12 cellular contexts compared by ENCODE assay signal in the genomic region with DNA sequence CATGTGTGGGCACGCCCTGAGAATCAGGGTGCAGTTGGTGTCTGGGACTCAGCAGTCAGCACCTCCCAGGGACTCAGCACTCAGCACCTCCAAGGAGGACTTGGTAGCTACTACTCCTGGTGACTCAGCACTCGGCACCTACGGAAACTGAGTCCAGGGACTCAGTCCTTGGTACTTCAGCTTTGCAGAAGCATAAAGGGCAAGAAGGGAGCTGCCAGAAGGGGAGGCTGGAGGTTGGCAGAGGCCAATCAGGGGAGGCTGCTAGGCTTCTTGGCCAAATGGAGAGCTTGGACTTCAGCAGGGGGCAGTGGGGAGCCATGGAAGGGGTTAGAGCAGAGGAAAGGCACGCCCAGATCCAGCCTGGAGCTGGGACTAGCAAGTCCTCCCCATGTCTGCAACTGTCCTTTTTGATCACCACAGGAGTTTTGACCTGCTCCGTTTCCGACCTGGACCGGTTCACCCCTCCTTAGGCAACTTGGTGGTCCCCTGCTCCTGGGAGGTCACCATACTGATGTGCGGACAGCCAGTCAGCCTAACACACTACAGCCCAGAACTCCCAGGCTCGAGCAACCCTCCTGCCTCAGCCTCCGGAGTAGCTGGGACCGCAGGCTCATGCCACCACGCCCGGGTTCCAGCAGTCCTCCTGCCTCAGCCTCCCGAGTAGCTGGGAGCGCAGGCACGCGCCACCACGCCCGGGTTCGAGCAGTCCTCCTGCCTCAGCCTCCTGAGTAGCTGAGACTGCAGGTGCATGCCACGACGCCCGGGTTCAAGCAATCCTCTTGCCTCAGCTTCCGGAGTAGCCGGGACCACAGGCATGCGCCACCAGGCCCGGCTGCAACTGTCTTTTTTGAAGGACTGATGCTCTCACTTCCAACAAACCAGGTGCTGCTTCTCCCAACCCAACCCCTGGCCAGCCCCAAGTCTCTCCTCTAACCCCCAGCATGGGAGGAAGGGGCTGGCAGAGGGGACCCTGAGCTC. TPM values are rescaled to one million over a fixed set of nuclear protein-coding genes. Genes with fewer than 3 reads are reported as not detected.
DNase-seq lines count a peak whose midpoint lies in the region; ATAC-seq and TF ChIP-seq lines count a peak whose summit lies in the region.
"Had no signal": no experiment of that assay in that cellular context is flagged by ENCODE, and none has a peak within 500 bp of the region (broad histone marks: within the 10 kb centered on the region; RNA-seq: fewer than 3 reads in every experiment).

No MANE protein-coding gene starts in this region.

- no peak overlapping the region for H4K91ac ChIP-seq in H9 (ENCODE audit: insufficient read length, low read depth, low read length)

- H3T11ph ChIP-seq in H9 (ENCODE audit: low read length) = no peak overlapping the region

- H3K4ac ChIP-seq in H9 (ENCODE audit: low read depth, low read length) = no peak overlapping the region

- H3K4me1 ChIP-seq in H9 (ENCODE audit: insufficient read depth, low read length) (no peaks in the 10 kb centered on the region), right lobe of liver (peaks cover 0 to under 1% (median 0%) of the 10 kb centered on the region in 4 donors)

- peaks cover 16% of the 10 kb centered on the region for H3K4me1 Mint-ChIP-seq in CD4-positive, alpha-beta T cell (ENCODE audit: low read depth)
- peaks cover 5 to 11% of the 10 kb centered on the region in 2 experiments for H3K4me1 Mint-ChIP-seq in H9
- peaks cover 18% of the 10 kb centered on the region for H3K4me1 Mint-ChIP-seq in activated naive CD8-positive, alpha-beta T cell treated with anti-CD3 and anti-CD28 coated beads for 36 hours

- no peak overlapping the region for H2BK15ac ChIP-seq in H9 (ENCODE audit: low read depth, low read length)

- TF ChIP-seq POLR2A in right lobe of liver (IDR thresholded peaks at IDR 0.05) = no peak

- H2AK5ac ChIP-seq in H9 (ENCODE audit: insufficient read length, low read length) = no peak overlapping the region

- H3K14ac ChIP-seq in H9 (ENCODE audit: insufficient read depth, low read length) = no peak overlapping the region; the same call in 1 of the 2 replicates

- H3K79me1 ChIP-seq in H9 (ENCODE audit: insufficient read depth, low read depth, low read length, poor library complexity, severe bottlenecking) = no peaks in the 10 kb centered on the region

- WGBS in H9 (ENCODE audit: extremely low coverage, insufficient read length, low lambda C conversion rate) = no CpG with 5 or more reads among the region's 27 CpGs
- WGBS in right lobe of liver (ENCODE audit: insufficient coverage, low coverage, low lambda C conversion rate, missing lambda C conversion rate) = 88% methylated on average over 2 of the region's 27 CpGs

- peaks cover 7% of the 10 kb centered on the region for H3K23me2 ChIP-seq in H9 (ENCODE audit: insufficient read length, low read depth, low read length, poor library complexity, severe bottlenecking)

- no peak overlapping the region for H3K23ac ChIP-seq in H9 (ENCODE audit: insufficient read length, low read depth, low read length)

- no peak overlapping the region for H3K18ac ChIP-seq in H9 (ENCODE audit: insufficient read length, low read depth, low read length)

- no peak overlapping the region for H3K56ac ChIP-seq in H9 (ENCODE audit: insufficient read length, low read depth, low read length)

- no peaks in the 10 kb centered on the region for H3K9me3 ChIP-seq in CD4-positive, alpha-beta T cell (ENCODE audit: control insufficient read depth, low read length)
- H3K9me3 ChIP-seq in H9 (ENCODE audit: control insufficient read depth, low read depth, low read length) (peaks cover 7% of the 10 kb centered on the region), right lobe of liver (no peaks in the 10 kb centered on the region)
- H3K9me3 ChIP-seq: esophagus squamous epithelium had no signal

- in situ Hi-C loops in G401 (cut with HindIII; ENCODE audit: low sequenced_read_pairs) = no loop called here

- H3K4me3 Mint-ChIP-seq in CD4-positive, alpha-beta T cell = peak overlapping the region; percentile 77
- H3K4me3 Mint-ChIP-seq in H9 = no peak overlapping the region
- peak overlapping the region; percentile 74 for H3K4me3 Mint-ChIP-seq in activated naive CD8-positive, alpha-beta T cell treated with anti-CD3 and anti-CD28 coated beads for 36 hours

- no peaks in the 10 kb centered on the region for H4K20me1 ChIP-seq in H9 (ENCODE audit: control insufficient read depth, insufficient read depth, insufficient read length)

- H2BK12ac ChIP-seq in H9 (ENCODE audit: insufficient read length, low read depth, low read length) = no peak overlapping the region

- no peak overlapping the region for H4K8ac ChIP-seq in H9 (replicated peaks; ENCODE audit: insufficient read length, low read depth, low read length)

- H2BK5ac ChIP-seq in H9 (ENCODE audit: insufficient read length, low read length) = no peak overlapping the region

- H3K9ac ChIP-seq in H9 (ENCODE audit: extremely low read depth, insufficient read length, low read length) = no peak overlapping the region

- DNase-seq in CD4-positive, alpha-beta T cell = no peak
- DNase-seq in H9 (no peak), right lobe of liver (peak in 1 of 3 donors; percentile 44), AG08395 (ENCODE audit: low spot score) (no peak), G401 (ENCODE audit: low spot score) (no peak), NCI-H128 (lab: John Stamatoyannopoulos, UW; ENCODE audit: unreplicated experiment) (no peak)
- no peak for DNase-seq in activated naive CD8-positive, alpha-beta T cell treated with anti-CD3 and anti-CD28 coated beads for 36 hours
- DNase-seq: activated CD8-positive, alpha-beta memory T cell treated with anti-CD3 and anti-CD28 coated beads, Interleukin-2, amount 50 U/mL, for 4 hours; esophagus squamous epithelium; NCI-H524 treated with DMSO at 0.1 percent for 48 hours had no signal

- TF ChIP-seq CTCF in CD4-positive, alpha-beta T cell (IDR thresholded peaks at IDR 0.05) = no peak
- TF ChIP-seq CTCF in H9 (conservative IDR thresholded peaks at IDR 0.05) (peak; percentile 36; the same call in 2 of the 3 replicates), right lobe of liver (IDR thresholded peaks at IDR 0.05) (no peak)

- no peak overlapping the region for H4K5ac ChIP-seq in H9 (ENCODE audit: insufficient read length, low read depth, low read length)

- H2BK120ac ChIP-seq in H9 (ENCODE audit: low read depth, low read length, poor library complexity, severe bottlenecking) = no peak overlapping the region

- no peaks in the 10 kb centered on the region for H3K27me3 ChIP-seq in CD4-positive, alpha-beta T cell (ENCODE audit: control insufficient read depth, insufficient read depth, low read length)
- H3K27me3 ChIP-seq in H9 (ENCODE audit: insufficient read depth, low read length) (no peaks in the 10 kb centered on the region), right lobe of liver (no peaks in the 10 kb centered on the region)

- H3K36me3 ChIP-seq in right lobe of liver = no peaks in the 10 kb centered on the region
- H3K36me3 ChIP-seq: esophagus squamous epithelium had no signal

- H3K36me3 Mint-ChIP-seq in CD4-positive, alpha-beta T cell (ENCODE audit: low read depth) = no peaks in the 10 kb centered on the region
- peaks cover 3 to 12% (median 3%) of the 10 kb centered on the region in 3 experiments for H3K36me3 Mint-ChIP-seq in H9 (ENCODE audit: insufficient read depth in 1 of 3, low read depth in 3 of 3)
- no peaks in the 10 kb centered on the region for H3K36me3 Mint-ChIP-seq in activated naive CD8-positive, alpha-beta T cell treated with anti-CD3 and anti-CD28 coated beads for 36 hours

- H3K27ac Mint-ChIP-seq in CD4-positive, alpha-beta T cell = no peak overlapping the region
- H3K27ac Mint-ChIP-seq in H9 = peak overlapping the region in 2 of 3 experiments; percentile 20 to 39; a peak in 3 of 7 replicates
- H3K27ac Mint-ChIP-seq in activated naive CD8-positive, alpha-beta T cell treated with anti-CD3 and anti-CD28 coated beads for 36 hours = no peak overlapping the region

- H3K27ac ChIP-seq in CD4-positive, alpha-beta T cell (ENCODE audit: low read depth, low read length) = no peak overlapping the region
- H3K27ac ChIP-seq in H9 (ENCODE audit: insufficient read length, low read depth, low read length) (no peak overlapping the region), right lobe of liver (no peak overlapping the region)

- H3K9me3 Mint-ChIP-seq in CD4-positive, alpha-beta T cell = no peaks in the 10 kb centered on the region
- peaks cover 9 to 12% of the 10 kb centered on the region in 2 experiments for H3K9me3 Mint-ChIP-seq in H9
- H3K9me3 Mint-ChIP-seq in activated naive CD8-positive, alpha-beta T cell treated with anti-CD3 and anti-CD28 coated beads for 36 hours = no peaks in the 10 kb centered on the region

- H2BK20ac ChIP-seq in H9 (ENCODE audit: low read depth, low read length, poor library complexity, severe bottlenecking) = no peak overlapping the region

- no peak for ATAC-seq in CD4-positive, alpha-beta T cell (ENCODE audit: poor library complexity)
- ATAC-seq in right lobe of liver (peak; percentile 13 to 42 (median 33)), HG03135 (IDR thresholded peaks at IDR 0.05; ENCODE audit: unreplicated experiment) (no peak)

- CTCF ChIA-PET in CD4-positive, alpha-beta T cell (lab: Charles Lee) = interaction anchor here (0.7 to 2.0 kb wide), 4 partner anchors 9 to 190 kb away, joined by 3 to 9 read pairs (median 6); a partner anchor contains a TSS

- no peak overlapping the region for H3K4me3 ChIP-seq in right lobe of liver

- intact Hi-C loops in CD4-positive, alpha-beta T cell (cut with DNase I, micrococcal nuclease) = loop anchor here in 1 of 2 experiments (2.0 kb wide), 1 partner anchor 24 kb away; no protein-coding TSS in a partner anchor
- intact Hi-C loops in right lobe of liver (cut with DNase I) = loop anchor here in 1 of 2 donors (5.0 kb wide), 1 partner anchor 33 kb away; no protein-coding TSS in a partner anchor

- H3K79me2 ChIP-seq in H9 (ENCODE audit: insufficient read depth, low read length) = no peaks in the 10 kb centered on the region

- no peaks in the 10 kb centered on the region for H3K27me3 Mint-ChIP-seq in CD4-positive, alpha-beta T cell
- peaks cover 9% of the 10 kb centered on the region for H3K27me3 Mint-ChIP-seq in H9 (ENCODE audit: low read depth)
- no peaks in the 10 kb centered on the region for H3K27me3 Mint-ChIP-seq in activated naive CD8-positive, alpha-beta T cell treated with anti-CD3 and anti-CD28 coated beads for 36 hours

- H3K4me2 ChIP-seq in H9 (ENCODE audit: insufficient read depth, insufficient read length, low read length) = no peak overlapping the region

- POLR2A ChIA-PET in CD4-positive, alpha-beta T cell (lab: Charles Lee) = interaction anchor here (0.7 to 2.6 kb wide), 6 partner anchors 10 to 233 kb away, joined by 3 to 13 read pairs (median 5); a partner anchor contains a TSS

- no peak overlapping the region for H2AFZ ChIP-seq in H9 (ENCODE audit: low read length)

RNA-seq across cellular contexts. Expression of a gene that starts 1.5 kb away (rescaled TPM):
- 100 to 1,000 TPM; 109 to 114 TPM for total RNA-seq in CD4-positive, alpha-beta T cell
- 12.3 and 13.1 TPM in 2 replicates for total RNA-seq in H9 (2021)
- total RNA-seq in activated naive CD8-positive, alpha-beta T cell treated with anti-CD3 and anti-CD28 coated beads for 36 hours = 10 to 100 TPM; 22.2 to 22.9 TPM
- 1 to 10 TPM in 1 of 6 experiments, under 1 TPM in 4, not detected in 1; 0.09 to 1.0 (median 0.28) TPM for total RNA-seq in right lobe of liver
- total RNA-seq in G401 (2014; rRNA removed; shearing (Covaris generic)) = 0.31 and 0.98 TPM in 2 replicates
- total RNA-seq: osteocyte had no signal

RNA-seq across cellular contexts. Expression of a gene that starts 9.7 kb away (rescaled TPM):
- 10 to 100 TPM; 15.2 to 18.4 TPM for total RNA-seq in CD4-positive, alpha-beta T cell
- total RNA-seq in H9 (2021) = 53.4 and 55.3 TPM in 2 replicates
- total RNA-seq in activated naive CD8-positive, alpha-beta T cell treated with anti-CD3 and anti-CD28 coated beads for 36 hours = 10 to 100 TPM; 17.3 to 18.2 TPM
- 10 to 100 TPM in 4 of 6 experiments, 1 to 10 TPM in 2; 8.4 to 21.9 (median 11.4) TPM for total RNA-seq in right lobe of liver
- 78.1 and 84.1 TPM in 2 replicates for total RNA-seq in G401 (2014; rRNA removed; shearing (Covaris generic))

RNA-seq across cellular contexts. Expression of a gene that starts 25.6 kb away (rescaled TPM):
- total RNA-seq in CD4-positive, alpha-beta T cell = 100 to 1,000 TPM; 358 to 392 TPM
- total RNA-seq in H9 (2021) (85.7 and 89.7 TPM in 2 replicates), right lobe of liver (100 to 1,000 TPM in 2 of 6 experiments, 10 to 100 TPM in 4; 48.2 to 133 (median 66.3) TPM)
- 10 to 100 TPM; 26.4 to 27.2 TPM for total RNA-seq in activated naive CD8-positive, alpha-beta T cell treated with anti-CD3 and anti-CD28 coated beads for 36 hours
- total RNA-seq in G401 (2014; rRNA removed; shearing (Covaris generic)) = 20.6 and 31.9 TPM in 2 replicates

RNA-seq across cellular contexts. Expression of a gene that starts 46.3 kb away (rescaled TPM):
- total RNA-seq in CD4-positive, alpha-beta T cell = under 1 TPM in 1 of 2 experiments, not detected in 1; 0.60 TPM
- 41.7 and 43.8 TPM in 2 replicates for total RNA-seq in H9 (2021)
- total RNA-seq in activated naive CD8-positive, alpha-beta T cell treated with anti-CD3 and anti-CD28 coated beads for 36 hours = not detected
- total RNA-seq in right lobe of liver = 1 to 10 TPM in 1 of 6 experiments, under 1 TPM in 2, not detected in 3; 0.43 to 1.5 (median 0.47) TPM
- 1.1 and 7.9 TPM in 2 replicates for total RNA-seq in G401 (2014; rRNA removed; shearing (Covaris generic))

Comparison
In these comparisons a context has a peak if more than half of its experiments do, and no peak if none do; other contexts are left out.
1. ATAC-seq: peak in right lobe of liver (4 of 4); none in CD4-positive, alpha-beta T cell (single experiment) and HG03135 (single experiment).
2. H3K27ac Mint-ChIP-seq: peak in H9 (2 of 3); none in CD4-positive, alpha-beta T cell (single experiment) and activated naive CD8-positive, alpha-beta T cell treated with anti-CD3 and anti-CD28 coated beads for 36 hours (single experiment).
3. H3K4me3 Mint-ChIP-seq: peak in CD4-positive, alpha-beta T cell (single experiment) and activated naive CD8-positive, alpha-beta T cell treated with anti-CD3 and anti-CD28 coated beads for 36 hours (single experiment); none in H9 (0 of 2).